ENCODE assay signal across 17 cellular contexts in the genomic region with DNA sequence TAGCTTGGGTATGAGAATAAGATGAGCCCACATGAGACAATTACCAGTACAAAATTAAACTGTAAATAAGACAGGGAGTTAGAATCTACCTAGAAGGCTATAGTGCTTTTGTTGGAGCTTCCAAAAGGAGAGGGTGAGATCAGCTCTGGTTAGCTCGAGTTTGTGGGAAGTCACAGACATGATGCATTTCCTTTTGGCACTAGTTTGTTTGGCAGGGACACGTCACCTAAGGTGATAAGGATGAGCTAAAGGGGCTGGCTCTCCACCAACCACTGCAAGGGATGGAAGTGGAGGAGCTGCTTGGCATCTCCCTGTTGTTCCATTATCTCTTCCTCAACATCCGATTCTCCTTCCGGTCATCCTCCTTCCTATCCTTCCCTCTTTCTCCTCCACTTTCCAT.
"Had no signal": no experiment of that assay in that cellular context is flagged by ENCODE, and none has a peak within 500 bp of the region (broad histone marks: within the 10 kb centered on the region; RNA-seq: fewer than 3 reads in every experiment).

No MANE protein-coding gene starts in this region.

- H3K4me1 Mint-ChIP-seq: central memory CD8-positive, alpha-beta T cell had no signal

- H3K27ac ChIP-seq: gastroesophageal sphincter, pancreas, sigmoid colon, thyroid gland had no signal

- H3K27me3 ChIP-seq: gastroesophageal sphincter, pancreas, sigmoid colon, thyroid gland had no signal

- H3K36me3 Mint-ChIP-seq: stimulated activated memory B cell treated with anti-CD40 and anti-IgM and Interleukin-4, amounts not matched to agents 10 μg/mL and 1 μg/mL and 100 μg/mL, for 72 hours had no signal

- H3K4me3 ChIP-seq: gastroesophageal sphincter, mucosa of descending colon, pancreas, sigmoid colon, thyroid gland had no signal

- H3K27ac Mint-ChIP-seq: activated T-helper 17 cell treated with anti-CD3 and anti-CD28 coated beads, Interleukin-2, amount 50 U/mL, for 72 hours; naive thymus-derived CD4-positive, alpha-beta T cell; stimulated activated memory B cell treated with anti-CD40 and anti-IgM and Interleukin-4, amounts not matched to agents 10 μg/mL and 1 μg/mL and 100 μg/mL, for 72 hours had no signal

- ATAC-seq: activated CD4-positive, CD25-positive, alpha-beta regulatory T cell treated with anti-CD3 and anti-CD28 coated beads, Interleukin-2, amount 50 U/mL, for 24 hours; activated T-helper 17 cell treated with anti-CD3 and anti-CD28 coated beads, Interleukin-2, amount 50 U/mL, for 72 hours; gastroesophageal sphincter; left lobe of liver; mucosa of descending colon; naive thymus-derived CD4-positive, alpha-beta T cell; pancreas; stimulated activated memory B cell treated with anti-CD40 and anti-IgM and Interleukin-4, amounts not matched to agents 10 μg/mL and 1 μg/mL and 100 μg/mL, for 72 hours had no signal

- DNase-seq: activated naive CD4-positive, alpha-beta T cell treated with Interleukin-2 at 50 U/mL for 16 hours; activated T-cell treated with anti-CD3 and anti-CD28 coated beads for 4 hours; cortex of kidney; effector CD8-positive, alpha-beta T cell; mucosa of descending colon; naive thymus-derived CD4-positive, alpha-beta T cell; stimulated activated CD4-positive, alpha-beta T cell treated with anti-CD3 and anti-CD28 coated beads, Interleukin-1b, Interleukin-23, amount 100 ng/mL, for 48 hours; T-helper 9 cell; thyroid gland had no signal

- H3K4me1 ChIP-seq: sigmoid colon had no signal

- H3K4me3 Mint-ChIP-seq: activated T-helper 17 cell treated with anti-CD3 and anti-CD28 coated beads, Interleukin-2, amount 50 U/mL, for 72 hours; central memory CD8-positive, alpha-beta T cell; naive thymus-derived CD4-positive, alpha-beta T cell; stimulated activated memory B cell treated with anti-CD40 and anti-IgM and Interleukin-4, amounts not matched to agents 10 μg/mL and 1 μg/mL and 100 μg/mL, for 72 hours had no signal

- H3K9me3 Mint-ChIP-seq: activated T-helper 17 cell treated with anti-CD3 and anti-CD28 coated beads, Interleukin-2, amount 50 U/mL, for 72 hours had no signal

- H3K36me3 ChIP-seq: gastroesophageal sphincter, pancreas, sigmoid colon, thyroid gland had no signal
